Comparison of ENCODE assay signal across 9 cellular contexts in the genomic region with DNA sequence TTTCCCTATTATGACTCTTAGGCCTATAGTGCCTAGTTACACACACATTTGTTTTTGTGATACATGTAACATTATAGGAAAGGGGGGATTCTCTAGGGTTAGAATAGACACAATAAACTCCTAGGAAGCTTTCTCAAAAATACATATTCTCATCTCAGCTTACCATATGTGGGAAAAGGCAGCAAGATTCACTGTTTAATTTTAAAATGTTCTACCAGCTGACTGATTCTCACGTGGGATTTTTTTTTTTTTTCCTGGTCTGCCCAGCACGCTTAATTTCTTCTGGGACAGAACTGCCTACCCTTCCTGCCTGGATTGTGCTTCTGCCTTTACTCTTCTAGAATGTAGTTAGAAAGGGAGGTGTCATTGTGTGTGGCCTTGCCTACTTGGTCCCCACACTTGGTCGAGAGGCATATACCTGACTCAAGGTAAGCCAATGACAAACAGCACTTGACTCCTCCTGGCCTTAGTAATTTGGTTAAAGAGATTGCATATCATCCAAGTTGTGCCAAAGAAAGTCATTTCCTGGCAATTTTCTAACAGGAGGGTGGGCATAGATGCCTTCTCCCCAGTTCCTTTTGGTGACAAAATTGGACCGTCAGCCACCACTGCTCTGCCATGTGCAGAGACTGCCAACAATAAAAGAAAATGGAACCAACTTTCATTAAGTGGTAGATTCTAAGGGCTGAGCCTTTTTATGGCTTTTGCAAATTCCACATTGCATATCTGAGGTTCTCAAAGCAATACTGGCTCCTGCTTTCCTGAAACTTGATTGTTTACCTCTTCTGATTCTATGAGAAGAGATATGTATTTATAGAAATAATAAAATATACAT. TPM values are rescaled to one million over a fixed set of nuclear protein-coding genes. Genes with fewer than 3 reads are reported as not detected.
DNase-seq lines count a peak whose midpoint lies in the region; ATAC-seq and TF ChIP-seq lines count a peak whose summit lies in the region.
"Had no signal": no experiment of that assay in that cellular context is flagged by ENCODE, and none has a peak within 500 bp of the region (broad histone marks: within the 10 kb centered on the region; RNA-seq: fewer than 3 reads in every experiment).

No MANE protein-coding gene starts in this region.

- peak overlapping the region; percentile 80 for H3K4me2 ChIP-seq in OCI-LY1 (ENCODE audit: low read length)

- no peak for TF ChIP-seq CTCF in OCI-LY1 (IDR thresholded peaks at IDR 0.05; ENCODE audit: low read length)
- TF ChIP-seq CTCF in choroid plexus epithelial cell (conservative IDR thresholded peaks at IDR 0.05; ENCODE audit: low read depth, low read length) = no peak
- TF ChIP-seq CTCF in osteocyte (IDR thresholded peaks at IDR 0.05) = no peak

- H3K27me3 Mint-ChIP-seq in osteocyte (ENCODE audit: unreplicated experiment) = no peaks in the 10 kb centered on the region

- H3K27me3 ChIP-seq in OCI-LY1 (ENCODE audit: insufficient read depth, low read length) = no peaks in the 10 kb centered on the region

- peaks cover 77% of the 10 kb centered on the region for H3K4me1 ChIP-seq in OCI-LY1 (ENCODE audit: insufficient read depth, low read length, severe bottlenecking)

- H3K4me3 ChIP-seq in OCI-LY1 (ENCODE audit: low read depth, low read length, poor library complexity, severe bottlenecking) (peak overlapping the region; percentile 62), choroid plexus epithelial cell (ENCODE audit: low read depth, low read length) (no peak overlapping the region)

- no peaks in the 10 kb centered on the region for H3K9me3 ChIP-seq in OCI-LY1 (ENCODE audit: low read length)

- peak overlapping the region; percentile 74 for H3K9ac ChIP-seq in OCI-LY1 (ENCODE audit: low read length)

- no peaks in the 10 kb centered on the region for H4K20me1 ChIP-seq in OCI-LY1 (ENCODE audit: insufficient read depth, low read length)

- peaks cover 19% of the 10 kb centered on the region for H3K79me2 ChIP-seq in OCI-LY1 (ENCODE audit: insufficient read depth, low read length)

- no peak overlapping the region for H2AFZ ChIP-seq in OCI-LY1 (ENCODE audit: low read length)

- DNase-seq in DMS53 treated with DMSO at 0.1 percent for 48 hours (lab: John Stamatoyannopoulos, UW; ENCODE audit: unreplicated experiment) (peak; percentile 10), choroid plexus epithelial cell (ENCODE audit: low read depth) (peak; percentile 9), osteocyte (ENCODE audit: extremely low spot score, unreplicated experiment) (no peak), pons (ENCODE audit: low spot score) (no peak), NCI-H82 treated with DMSO at 0.1 percent for 48 hours (lab: John Stamatoyannopoulos, UW; ENCODE audit: unreplicated experiment) (no peak), NCI-H187 (lab: John Stamatoyannopoulos, UW) (no peak)
- DNase-seq: T-helper 9 cell had no signal

- H3K27ac ChIP-seq in OCI-LY1 (ENCODE audit: low read depth, low read length, poor library complexity, severe bottlenecking) = peak overlapping the region; percentile 94

- no peaks in the 10 kb centered on the region for H3K9me2 ChIP-seq in OCI-LY1 (ENCODE audit: low read depth, low read length)

- H3K9me3 Mint-ChIP-seq in osteocyte (ENCODE audit: unreplicated experiment) = no peaks in the 10 kb centered on the region

- H3K27ac Mint-ChIP-seq in osteocyte (ENCODE audit: unreplicated experiment) = peak overlapping the region; percentile 98

- no peak overlapping the region for H3K4me3 Mint-ChIP-seq in osteocyte (ENCODE audit: unreplicated experiment)

- no peaks in the 10 kb centered on the region for H3K36me3 Mint-ChIP-seq in osteocyte (ENCODE audit: unreplicated experiment)

- no peaks in the 10 kb centered on the region for H3K36me3 ChIP-seq in OCI-LY1 (ENCODE audit: insufficient read depth, low read length)

- peaks cover 62% of the 10 kb centered on the region for H3K4me1 Mint-ChIP-seq in osteocyte (ENCODE audit: unreplicated experiment)

- no peak for ATAC-seq in HG02870 (IDR thresholded peaks at IDR 0.05; ENCODE audit: unreplicated experiment)

- no peaks in the 10 kb centered on the region for H3F3A ChIP-seq in OCI-LY1 (ENCODE audit: insufficient read depth, low read length)

RNA-seq across cellular contexts. Expression of gene LEKR1, which starts 8.0 kb away (rescaled TPM):
- total RNA-seq in osteocyte = 0.55 and 1.0 TPM in 2 replicates

Comparison
In these comparisons a context has a peak if more than half of its experiments do, and no peak if none do; other contexts are left out.
1. DNase-seq: peak in DMS53 treated with DMSO at 0.1 percent for 48 hours (single experiment) and choroid plexus epithelial cell (single experiment); none in osteocyte (single experiment), pons (single experiment), NCI-H82 treated with DMSO at 0.1 percent for 48 hours (single experiment) and NCI-H187 (0 of 2).